Comparison of ENCODE assay signal across 1 cellular context in the genomic region with DNA sequence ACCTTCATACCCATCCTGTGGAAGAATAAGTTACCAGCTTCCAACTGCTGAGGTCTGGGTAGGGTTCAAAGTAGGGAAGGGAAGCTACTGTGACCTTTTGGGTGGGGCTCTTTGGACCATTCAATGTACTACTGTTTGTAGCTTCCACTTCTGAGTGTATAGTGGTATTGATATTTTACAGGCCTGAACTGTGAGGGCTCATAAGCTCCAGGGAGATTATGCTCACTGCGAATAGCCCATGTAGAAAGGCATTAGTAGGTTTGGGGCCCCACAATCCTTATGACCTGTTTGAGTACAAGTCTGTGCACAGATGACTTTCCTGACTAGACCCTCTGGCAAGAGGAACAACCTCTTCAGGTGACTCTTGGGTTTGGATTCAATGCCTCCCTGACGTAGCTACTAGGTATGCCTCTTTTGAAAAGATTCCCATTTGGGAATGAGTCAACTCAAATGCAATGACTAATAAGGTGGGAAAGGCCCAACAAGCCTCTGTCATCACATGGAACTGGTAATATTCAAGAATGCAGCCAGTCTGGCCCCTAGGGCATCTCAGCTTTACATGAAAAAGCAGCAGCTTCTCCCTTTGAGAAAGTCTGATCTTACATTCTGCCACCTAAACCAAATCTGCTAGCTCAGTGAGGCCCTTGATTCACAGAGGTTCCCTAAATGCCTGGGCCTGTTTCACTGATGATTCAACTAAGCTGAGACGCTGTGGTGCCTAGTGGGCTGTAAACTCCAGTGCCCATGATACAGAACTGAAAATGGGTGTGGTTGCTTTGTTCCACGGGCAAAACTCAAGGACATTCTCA.
TF ChIP-seq lines count a peak whose summit lies in the region.

No MANE protein-coding gene starts in this region.

TF ChIP-seq in GM23338, 12 proteins besides CTCF, POLR2A, EP300 and RAD21 (continued from another document):
- TF ChIP-seq JUNB (IDR thresholded peaks at IDR 0.05; ENCODE audit: unreplicated experiment) (no peak), POLR2AphosphoS5 (IDR thresholded peaks at IDR 0.05; ENCODE audit: low read depth) (no peak)
- TF ChIP-seq, protein P1, sequence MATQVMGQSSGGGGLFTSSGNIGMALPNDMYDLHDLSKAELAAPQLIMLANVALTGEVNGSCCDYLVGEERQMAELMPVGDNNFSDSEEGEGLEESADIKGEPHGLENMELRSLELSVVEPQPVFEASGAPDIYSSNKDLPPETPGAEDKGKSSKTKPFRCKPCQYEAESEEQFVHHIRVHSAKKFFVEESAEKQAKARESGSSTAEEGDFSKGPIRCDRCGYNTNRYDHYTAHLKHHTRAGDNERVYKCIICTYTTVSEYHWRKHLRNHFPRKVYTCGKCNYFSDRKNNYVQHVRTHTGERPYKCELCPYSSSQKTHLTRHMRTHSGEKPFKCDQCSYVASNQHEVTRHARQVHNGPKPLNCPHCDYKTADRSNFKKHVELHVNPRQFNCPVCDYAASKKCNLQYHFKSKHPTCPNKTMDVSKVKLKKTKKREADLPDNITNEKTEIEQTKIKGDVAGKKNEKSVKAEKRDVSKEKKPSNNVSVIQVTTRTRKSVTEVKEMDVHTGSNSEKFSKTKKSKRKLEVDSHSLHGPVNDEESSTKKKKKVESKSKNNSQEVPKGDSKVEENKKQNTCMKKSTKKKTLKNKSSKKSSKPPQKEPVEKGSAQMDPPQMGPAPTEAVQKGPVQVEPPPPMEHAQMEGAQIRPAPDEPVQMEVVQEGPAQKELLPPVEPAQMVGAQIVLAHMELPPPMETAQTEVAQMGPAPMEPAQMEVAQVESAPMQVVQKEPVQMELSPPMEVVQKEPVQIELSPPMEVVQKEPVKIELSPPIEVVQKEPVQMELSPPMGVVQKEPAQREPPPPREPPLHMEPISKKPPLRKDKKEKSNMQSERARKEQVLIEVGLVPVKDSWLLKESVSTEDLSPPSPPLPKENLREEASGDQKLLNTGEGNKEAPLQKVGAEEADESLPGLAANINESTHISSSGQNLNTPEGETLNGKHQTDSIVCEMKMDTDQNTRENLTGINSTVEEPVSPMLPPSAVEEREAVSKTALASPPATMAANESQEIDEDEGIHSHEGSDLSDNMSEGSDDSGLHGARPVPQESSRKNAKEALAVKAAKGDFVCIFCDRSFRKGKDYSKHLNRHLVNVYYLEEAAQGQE (IDR thresholded peaks at IDR 0.05; ENCODE audit: unreplicated experiment) = no peak
